In genomic region chrX:1111543-1112300, GRCh38 we compare ENCODE assay signal across 22 cellular contexts.
DNase-seq lines count a peak whose midpoint lies in the region; ATAC-seq, FAIRE-seq and TF ChIP-seq lines count a peak whose summit lies in the region.
"Had no signal": no experiment of that assay in that cellular context is flagged by ENCODE, and none has a peak within 500 bp of the region (broad histone marks: within the 10 kb centered on the region; RNA-seq: fewer than 3 reads in every experiment).

No MANE protein-coding gene starts in this region.

- peak in 1 of 2 experiments; percentile 19; a peak in 1 of 4 replicates for TF ChIP-seq RAD21 in H1 (IDR thresholded peaks at IDR 0.05 in 1 of 2, conservative IDR thresholded peaks at IDR 0.05 in 1 of 2; ENCODE audit: low read depth in 2 of 2, low read length in 2 of 2)
- TF ChIP-seq RAD21 in neural cell (conservative IDR thresholded peaks at IDR 0.05) = no peak

- CTCF ChIA-PET in CD4-positive, alpha-beta T cell (lab: Charles Lee) = no interaction called here
- CTCF ChIA-PET in H1 (lab: Charles Lee; ENCODE audit: partially characterized antibody) = no interaction called here
- CTCF ChIA-PET in A673 (lab: Charles Lee) = no interaction called here

- no CpG with 5 or more reads among the region's 18 CpGs for WGBS in H9 (ENCODE audit: extremely low coverage, insufficient read length, low lambda C conversion rate)
- WGBS in H1 (ENCODE audit: extremely low coverage in 1 of 2, insufficient coverage in 1 of 2, insufficient read length in 1 of 2, insufficient replicate concordance in 2 of 2, low coverage in 1 of 2, low lambda C conversion rate in 2 of 2, missing lambda C conversion rate in 1 of 2), 2 experiments = 8% methylated on average over 11 of the region's 18 CpGs; no CpG with 5 or more reads in 1 of the 2 experiments

- H2BK120ac ChIP-seq in H9 (ENCODE audit: low read depth, low read length, poor library complexity, severe bottlenecking) (no peak overlapping the region), H1 (replicated peaks; ENCODE audit: low read depth, low read length) (peak overlapping the region; percentile 51)

- H2AFZ ChIP-seq in H9 (ENCODE audit: low read length) = no peak overlapping the region
- H2AFZ ChIP-seq in H1 (ENCODE audit: low read length) = no peak overlapping the region
- H2AFZ ChIP-seq in neural cell (ENCODE audit: low read depth, low read length) = peak overlapping the region; percentile 41

- no peak overlapping the region for H3T11ph ChIP-seq in H9 (ENCODE audit: low read length)

- H2BK12ac ChIP-seq in H9 (ENCODE audit: insufficient read length, low read depth, low read length) = no peak overlapping the region
- peak overlapping the region; percentile 41; the same call in 1 of the 2 replicates for H2BK12ac ChIP-seq in H1 (ENCODE audit: low read depth, low read length)

- no peaks in the 10 kb centered on the region for H3K36me3 Mint-ChIP-seq in CD4-positive, alpha-beta T cell (ENCODE audit: low read depth)
- peaks cover 0 to 4% (median 2%) of the 10 kb centered on the region in 3 experiments; a peak in 2 of 7 replicates for H3K36me3 Mint-ChIP-seq in H9 (ENCODE audit: insufficient read depth in 1 of 3, low read depth in 3 of 3)

- no peak overlapping the region for H3K18ac ChIP-seq in H9 (ENCODE audit: insufficient read length, low read depth, low read length)
- 0 out of 2 replicates have a peak overlapping the region, but pooled peaks have one; percentile 54 for H3K18ac ChIP-seq in H1 (ENCODE audit: extremely low read depth, low read length)

- H3K9me3 Mint-ChIP-seq in CD4-positive, alpha-beta T cell = no peaks in the 10 kb centered on the region
- H3K9me3 Mint-ChIP-seq in H9 = peaks cover 6 to 16% of the 10 kb centered on the region in 2 experiments; a peak in 2 of 5 replicates

- H4K91ac ChIP-seq in H9 (ENCODE audit: insufficient read length, low read depth, low read length) (no peak overlapping the region), H1 (replicated peaks; ENCODE audit: insufficient read length, low read length) (peak overlapping the region; percentile 96)

- no peak overlapping the region for H3K56ac ChIP-seq in H9 (ENCODE audit: insufficient read length, low read depth, low read length)
- H3K56ac ChIP-seq in H1 (replicated peaks; ENCODE audit: insufficient read length, low read depth, low read length) = no peak overlapping the region

- no peaks in the 10 kb centered on the region for H3K9me3 ChIP-seq in CD4-positive, alpha-beta T cell (ENCODE audit: control insufficient read depth, low read length)
- H3K9me3 ChIP-seq in H9 (ENCODE audit: control insufficient read depth, low read depth, low read length) = no peaks in the 10 kb centered on the region
- H3K9me3 ChIP-seq in H1 (ENCODE audit: insufficient read depth in 2 of 2, low read depth in 1 of 2, low read length in 1 of 2) = no peaks in the 10 kb centered on the region
- no peaks in the 10 kb centered on the region for H3K9me3 ChIP-seq in neural cell (ENCODE audit: low read length)
- H3K9me3 ChIP-seq in A673 (ENCODE audit: low read depth, low read length, poor library complexity, severe bottlenecking) = peaks cover 3% of the 10 kb centered on the region
- H3K9me3 ChIP-seq in BE2C = no peaks in the 10 kb centered on the region
- H3K9me3 ChIP-seq: neutrophil had no signal

- peaks cover 14% of the 10 kb centered on the region for H3K4me1 Mint-ChIP-seq in CD4-positive, alpha-beta T cell (ENCODE audit: low read depth)
- peaks cover 47 to 59% of the 10 kb centered on the region in 2 experiments for H3K4me1 Mint-ChIP-seq in H9

- H2BK20ac ChIP-seq in H9 (ENCODE audit: low read depth, low read length, poor library complexity, severe bottlenecking) = no peak overlapping the region
- no peak overlapping the region for H2BK20ac ChIP-seq in H1 (ENCODE audit: low read length)

- TF ChIP-seq EP300 in H1 (IDR thresholded peaks at IDR 0.05; ENCODE audit: borderline replicate concordance in 1 of 2, low read depth in 2 of 2, low read length in 2 of 2) (peak in 1 of 2 experiments; percentile 44; a peak in 1 of 3 replicates), neural cell (conservative IDR thresholded peaks at IDR 0.05; ENCODE audit: poor library complexity, severe bottlenecking) (no peak)

- H3K9ac ChIP-seq in H9 (ENCODE audit: extremely low read depth, insufficient read length, low read length) = no peak overlapping the region
- no peak overlapping the region; a peak in 1 of 7 replicates for H3K9ac ChIP-seq in H1 (replicated peaks in 1 of 4; ENCODE audit: extremely low read depth in 1 of 4, low read depth in 3 of 4, low read length in 3 of 4)
- H3K9ac ChIP-seq in neural cell (ENCODE audit: low read length) = peak overlapping the region; percentile 60

- H2AK5ac ChIP-seq in H9 (ENCODE audit: insufficient read length, low read length) = no peak overlapping the region
- peak overlapping the region; percentile 46; the same call in 1 of the 2 replicates for H2AK5ac ChIP-seq in H1 (ENCODE audit: low read depth, low read length)

- ATAC-seq in CD4-positive, alpha-beta T cell (ENCODE audit: poor library complexity) = no peak
- ATAC-seq: GM12878, right cardiac atrium, Right ventricle myocardium inferior had no signal

- peak; percentile 60 for FAIRE-seq in H1 (lab: Jason Lieb, UNC)
- FAIRE-seq: GM12878, kidney had no signal

- H3K4me2 ChIP-seq in H9 (ENCODE audit: insufficient read depth, insufficient read length, low read length) (peak overlapping the region; percentile 37), H1 (ENCODE audit: insufficient read depth in 1 of 2, low read depth in 2 of 2, low read length in 2 of 2) (peak overlapping the region; percentile 67 to 74), neural cell (ENCODE audit: low read length) (peak overlapping the region; percentile 56)

- no peak overlapping the region for H3K14ac ChIP-seq in H9 (ENCODE audit: insufficient read depth, low read length)
- H3K14ac ChIP-seq in H1 (ENCODE audit: insufficient read length) = no peak overlapping the region

- peaks cover 4% of the 10 kb centered on the region for H3K27me3 ChIP-seq in CD4-positive, alpha-beta T cell (ENCODE audit: control insufficient read depth, insufficient read depth, low read length)
- peaks cover 2% of the 10 kb centered on the region; the same call in 1 of the 2 replicates for H3K27me3 ChIP-seq in H9 (ENCODE audit: insufficient read depth, low read length)
- H3K27me3 ChIP-seq in H1 (replicated peaks in 1 of 4; ENCODE audit: control insufficient read depth in 3 of 4, extremely low read depth in 1 of 4, insufficient read depth in 3 of 4, low read length in 3 of 4) = no peaks in the 10 kb centered on the region
- H3K27me3 ChIP-seq in neural cell (ENCODE audit: insufficient read depth, low read depth, low read length) = no peaks in the 10 kb centered on the region
- peaks cover 12% of the 10 kb centered on the region for H3K27me3 ChIP-seq in A673 (replicated peaks; ENCODE audit: insufficient read depth, low read depth, low read length, poor library complexity)
- H3K27me3 ChIP-seq in BE2C = no peaks in the 10 kb centered on the region

- H2BK15ac ChIP-seq in H9 (ENCODE audit: low read depth, low read length) = no peak overlapping the region
- H2BK15ac ChIP-seq in H1 (ENCODE audit: low read length) = no peak overlapping the region

- peak overlapping the region; percentile 18 for H3K4me3 Mint-ChIP-seq in CD4-positive, alpha-beta T cell
- peak overlapping the region; percentile 52 to 75 for H3K4me3 Mint-ChIP-seq in H9
- H3K4me3 Mint-ChIP-seq: stimulated activated naive CD8-positive, alpha-beta T cell treated with anti-CD3 and anti-CD28 coated beads, Interleukin-15, Interleukin-2, amounts not matched to agents 100 ng/mL and 50 ng/mL, for 24 hours had no signal

- H3K79me2 ChIP-seq in H9 (ENCODE audit: insufficient read depth, low read length) (no peaks in the 10 kb centered on the region), H1 (ENCODE audit: control insufficient read depth in 1 of 2, insufficient read depth in 2 of 2, low read length in 2 of 2) (no peaks in the 10 kb centered on the region; a peak in 1 of 4 replicates), neural cell (replicated peaks; ENCODE audit: insufficient read depth, low read length) (no peaks in the 10 kb centered on the region)

- no peak for DNase-seq in CD4-positive, alpha-beta T cell
- DNase-seq in H9 (peak; percentile 77), H1 (ENCODE audit: low read depth in 1 of 2, low spot score in 2 of 2) (peak; percentile 54 to 70), A673 (ENCODE audit: low spot score) (no peak), BE2C (no peak), HT-29 (ENCODE audit: low spot score) (no peak), NCI-H1105 (lab: John Stamatoyannopoulos, UW) (no peak)
- DNase-seq: activated T-cell treated with anti-CD3 and anti-CD28 coated beads, Interleukin-2, amount 50 U/mL, for 48 hours; effector CD8-positive, alpha-beta T cell; GF-D8; KBM-7; kidney; NCI-H2029 treated with DMSO at 0.1 percent for 48 hours; NCI-H510A treated with DMSO at 0.1 percent for 48 hours; right cardiac atrium; SW 1271 had no signal

- TF ChIP-seq CTCF in CD4-positive, alpha-beta T cell (IDR thresholded peaks at IDR 0.05) = no peak
- TF ChIP-seq CTCF in H9 (conservative IDR thresholded peaks at IDR 0.05) (no peak; the same call in 2 of the 3 replicates), H1 (IDR thresholded peaks at IDR 0.05; ENCODE audit: control extremely low read depth in 1 of 3, insufficient read depth in 1 of 3, low read depth in 1 of 3, low read length in 3 of 3) (no peak), neural cell (IDR thresholded peaks at IDR 0.05; ENCODE audit: poor library complexity, severe bottlenecking) (no peak), A673 (conservative IDR thresholded peaks at IDR 0.05; ENCODE audit: low read depth, low read length) (no peak), BE2C (IDR thresholded peaks at IDR 0.05; ENCODE audit: low read depth, low read length) (no peak)

- intact Hi-C loops in CD4-positive, alpha-beta T cell (cut with DNase I, micrococcal nuclease) = no loop called here
- intact Hi-C loops in A673 (cut with micrococcal nuclease; ENCODE audit: unreplicated experiment) = no loop called here

- H3K27ac Mint-ChIP-seq in CD4-positive, alpha-beta T cell = no peak overlapping the region
- H3K27ac Mint-ChIP-seq in H9 = peak overlapping the region; percentile 62 to 93 (median 93)
- H3K27ac Mint-ChIP-seq: stimulated activated naive CD8-positive, alpha-beta T cell treated with anti-CD3 and anti-CD28 coated beads, Interleukin-15, Interleukin-2, amounts not matched to agents 100 ng/mL and 50 ng/mL, for 24 hours had no signal

- H4K8ac ChIP-seq in H9 (replicated peaks; ENCODE audit: insufficient read length, low read depth, low read length) = no peak overlapping the region
- H4K8ac ChIP-seq in H1 (ENCODE audit: extremely low read depth, insufficient read depth, low read length) = no peak overlapping the region

- peaks cover 3% of the 10 kb centered on the region for H3F3A ChIP-seq in neural cell (ENCODE audit: insufficient read depth, low read length, poor library complexity, severe bottlenecking)

- peaks cover 57% of the 10 kb centered on the region for H3K27me3 Mint-ChIP-seq in CD4-positive, alpha-beta T cell
- peaks cover 18% of the 10 kb centered on the region for H3K27me3 Mint-ChIP-seq in H9 (ENCODE audit: low read depth)

- H3K4me3 ChIP-seq in H1 (ENCODE audit: extremely low read depth in 1 of 4, insufficient read depth in 2 of 4, low read depth in 3 of 4, low read length in 4 of 4) (peak overlapping the region; percentile 6 to 41 (median 22); a peak in 5 of 8 replicates), neural cell (ENCODE audit: low read length) (peak overlapping the region; percentile 59), A673 (ENCODE audit: low read depth, low read length, poor library complexity, severe bottlenecking) (no peak overlapping the region), BE2C (ENCODE audit: low read depth, low read length) (no peak overlapping the region)
- H3K4me3 ChIP-seq: GM12878 had no signal

- H4K5ac ChIP-seq in H9 (ENCODE audit: insufficient read length, low read depth, low read length) (no peak overlapping the region), H1 (ENCODE audit: insufficient read length, low read depth, low read length) (peak overlapping the region; percentile 54)

- no peaks in the 10 kb centered on the region for H4K20me1 ChIP-seq in H9 (ENCODE audit: control insufficient read depth, insufficient read depth, insufficient read length)
- H4K20me1 ChIP-seq in H1 (replicated peaks in 1 of 2; ENCODE audit: control insufficient read depth in 1 of 2, insufficient read depth in 2 of 2, low read length in 2 of 2) = peaks cover 0 to 2% of the 10 kb centered on the region in 2 experiments
- no peaks in the 10 kb centered on the region for H4K20me1 ChIP-seq in neural cell (ENCODE audit: insufficient read depth)

- H3K4ac ChIP-seq in H9 (ENCODE audit: low read depth, low read length) (no peak overlapping the region), H1 (replicated peaks; ENCODE audit: insufficient read length, low read depth, low read length) (no peak overlapping the region)

- no TSS peak for BruUV-seq in A673 (replicated peaks; lab: Mats Ljungman, UMichigan)

- H3K79me1 ChIP-seq in H9 (ENCODE audit: insufficient read depth, low read depth, low read length, poor library complexity, severe bottlenecking) (no peaks in the 10 kb centered on the region), H1 (ENCODE audit: low read depth, low read length) (peaks cover 3% of the 10 kb centered on the region; the same call in 1 of the 2 replicates)

- H3K23ac ChIP-seq in H9 (ENCODE audit: insufficient read length, low read depth, low read length) (no peak overlapping the region), H1 (ENCODE audit: insufficient read length) (no peak overlapping the region)

- no peak overlapping the region for H3K27ac ChIP-seq in CD4-positive, alpha-beta T cell (ENCODE audit: low read depth, low read length)
- H3K27ac ChIP-seq in H9 (ENCODE audit: insufficient read length, low read depth, low read length) (peak overlapping the region; percentile 68), H1 (ENCODE audit: low read depth, low read length) (no peak overlapping the region), neural cell (ENCODE audit: low read length) (peak overlapping the region; percentile 46), A673 (ENCODE audit: low read depth, low read length, poor library complexity, severe bottlenecking) (no peak overlapping the region)
- H3K27ac ChIP-seq: HL-60, neutrophil had no signal

- H2BK5ac ChIP-seq in H9 (ENCODE audit: insufficient read length, low read length) (no peak overlapping the region), H1 (ENCODE audit: low read depth, low read length) (peak overlapping the region; percentile 94; the same call in 1 of the 2 replicates)

- TF ChIP-seq POLR2A in H1 (IDR thresholded peaks at IDR 0.05; ENCODE audit: control extremely low read depth in 1 of 2, low read depth in 2 of 2, low read length in 2 of 2) = no peak

- no peaks in the 10 kb centered on the region for H3K9me2 ChIP-seq in neural cell (ENCODE audit: insufficient read depth, low read length)

- H3K23me2 ChIP-seq in H9 (ENCODE audit: insufficient read length, low read depth, low read length, poor library complexity, severe bottlenecking) (peaks cover 4% of the 10 kb centered on the region), H1 (ENCODE audit: low read depth, low read length) (peaks cover 13% of the 10 kb centered on the region)

- H3K4me1 ChIP-seq in H9 (ENCODE audit: insufficient read depth, low read length) (peaks cover 9% of the 10 kb centered on the region; the same call in 1 of the 2 replicates), H1 (replicated peaks in 1 of 4; ENCODE audit: control insufficient read depth in 3 of 4, insufficient read depth in 4 of 4, low read length in 3 of 4) (peaks cover 5 to 30% (median 21%) of the 10 kb centered on the region in 4 experiments), A673 (ENCODE audit: insufficient read depth, low read length, poor library complexity, severe bottlenecking) (no peaks in the 10 kb centered on the region), BE2C (no peaks in the 10 kb centered on the region)

- POLR2A ChIA-PET in CD4-positive, alpha-beta T cell (lab: Charles Lee) = no interaction called here
- POLR2A ChIA-PET in H1 (lab: Charles Lee; ENCODE audit: partially characterized antibody) (no interaction called here), A673 (lab: Charles Lee; ENCODE audit: low non-redundant PET) (no interaction called here)

- H3K36me3 ChIP-seq in H1 (ENCODE audit: control insufficient read depth in 2 of 4, insufficient read depth in 4 of 4, low read length in 3 of 4) = no peaks in the 10 kb centered on the region; a peak in 1 of 8 replicates
- H3K36me3 ChIP-seq in neural cell (ENCODE audit: insufficient read depth, low read length) = no peaks in the 10 kb centered on the region
- H3K36me3 ChIP-seq in A673 (ENCODE audit: insufficient read depth, low read length, poor library complexity, severe bottlenecking) = no peaks in the 10 kb centered on the region
- H3K36me3 ChIP-seq in BE2C = no peaks in the 10 kb centered on the region
- H3K36me3 ChIP-seq: neutrophil had no signal

Comparison
In these comparisons a context has a peak if more than half of its experiments do, and no peak if none do; other contexts are left out.
1. DNase-seq: peak in H9 (single experiment) and H1 (2 of 2); none in CD4-positive, alpha-beta T cell (0 of 10), A673 (single experiment), BE2C (single experiment), HT-29 (single experiment) and NCI-H1105 (single experiment).
2. H3K27ac ChIP-seq: peak in H9 (single experiment) and neural cell (single experiment); none in CD4-positive, alpha-beta T cell (single experiment), H1 (single experiment) and A673 (single experiment).
3. H3K4me3 ChIP-seq: peak in H1 (4 of 4) and neural cell (single experiment); none in A673 (single experiment) and BE2C (single experiment).
4. Peak in every context shown above with its lines, with median percentiles within 50 percentile points of each other: H3K4me2 ChIP-seq.